In the genomic region with DNA sequence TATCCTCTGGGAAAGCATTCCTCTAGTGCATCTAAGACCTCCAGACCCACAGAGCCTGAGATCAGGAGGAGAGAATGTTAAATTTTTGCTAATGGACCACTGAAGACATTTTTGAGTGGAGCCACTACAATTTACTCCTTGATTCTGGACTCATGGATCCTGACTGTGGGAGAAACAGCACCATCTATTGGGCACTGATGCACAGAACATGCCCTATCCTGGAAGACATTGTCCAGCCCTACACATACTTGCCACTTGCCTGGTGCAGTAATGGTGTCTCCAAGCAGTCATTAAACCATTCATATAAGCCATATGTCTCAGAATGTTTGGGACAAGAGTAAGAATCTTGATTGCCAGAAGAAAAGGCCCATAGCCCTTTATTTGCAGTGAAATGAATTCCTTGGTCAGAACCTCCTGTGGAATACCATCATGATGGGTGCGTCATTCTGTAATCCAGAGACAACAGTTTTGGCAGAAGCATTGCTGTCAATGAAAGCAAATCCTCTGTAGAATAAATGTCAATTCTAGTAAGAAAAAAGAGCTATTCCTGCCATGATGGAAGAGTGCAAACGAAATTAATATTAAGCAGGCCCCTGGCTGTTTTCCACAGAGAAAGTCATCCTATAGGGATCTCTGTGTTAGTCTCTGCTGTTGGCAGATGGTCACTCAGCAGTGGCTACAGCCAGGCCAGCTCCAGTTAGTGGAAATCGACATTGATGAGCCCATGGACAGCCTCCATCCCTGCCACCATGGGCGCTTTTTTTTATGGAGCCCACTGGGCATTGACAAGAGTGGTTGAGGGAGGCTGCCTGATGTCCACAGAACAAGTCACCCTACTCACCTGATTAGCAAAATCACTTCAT, we compare ENCODE assay signal across 8 cellular contexts. TPM values are rescaled to one million over a fixed set of nuclear protein-coding genes. Genes with fewer than 3 reads are reported as not detected.
A peak's percentile ranks its signal among the peaks of the same experiment; 100 is the strongest.
DNase-seq lines count a peak whose midpoint lies in the region; ATAC-seq, FAIRE-seq and TF ChIP-seq lines count a peak whose summit lies in the region.

No MANE protein-coding gene starts in this region.

- H3K36me3 ChIP-seq in pancreas, result no peaks in the 10 kb centered on the region

- CTCF ChIA-PET in activated CD8-positive, alpha-beta memory T cell treated with anti-CD3 and anti-CD28 coated beads, Interleukin-2, amount 10 ng/mL, durations not matched to agents 7 days and 5 days (lab: Charles Lee), result interaction anchor here (2.1 kb wide), 1 partner anchor 25 kb away, joined by 7 read pairs; no protein-coding TSS in a partner anchor
- CTCF ChIA-PET in activated B cell treated with CpG ODN at 0.5 μM for 24 hours (lab: Charles Lee), result interaction anchor here (0.7 kb wide), 1 partner anchor 21 kb away, joined by 5 read pairs; no protein-coding TSS in a partner anchor

- H3K4me1 Mint-ChIP-seq in activated CD8-positive, alpha-beta memory T cell treated with anti-CD3 and anti-CD28 coated beads, Interleukin-2, amount 10 ng/mL, durations not matched to agents 7 days and 5 days, result no peaks in the 10 kb centered on the region
- H3K4me1 Mint-ChIP-seq in activated B cell treated with CpG ODN at 0.5 μM for 24 hours, result peaks cover 55% of the 10 kb centered on the region

- intact Hi-C loops in activated B cell treated with CpG ODN at 0.5 μM for 24 hours (cut with micrococcal nuclease), result loop anchor here (1.0 to 10.0 kb wide), 7 partner anchors 21 to 333 kb away; no protein-coding TSS in a partner anchor
- intact Hi-C loops in pancreas (cut with DNase I), result loop anchor here in 1 of 3 donors (10.0 kb wide), 1 partner anchor 197 kb away; a partner anchor contains a TSS

- H3K4me3 Mint-ChIP-seq in activated CD8-positive, alpha-beta memory T cell treated with anti-CD3 and anti-CD28 coated beads, Interleukin-2, amount 10 ng/mL, durations not matched to agents 7 days and 5 days, result no peak overlapping the region
- H3K4me3 Mint-ChIP-seq in activated B cell treated with CpG ODN at 0.5 μM for 24 hours, result peak overlapping the region; percentile 30

- no peaks in the 10 kb centered on the region for H3K36me3 Mint-ChIP-seq in activated CD8-positive, alpha-beta memory T cell treated with anti-CD3 and anti-CD28 coated beads, Interleukin-2, amount 10 ng/mL, durations not matched to agents 7 days and 5 days
- no peaks in the 10 kb centered on the region for H3K36me3 Mint-ChIP-seq in activated B cell treated with CpG ODN at 0.5 μM for 24 hours (ENCODE audit: low read depth)

- H3K4me1 ChIP-seq in pancreas, result peaks cover under 1 to 12% (median 5%) of the 10 kb centered on the region in 3 donors

- no peaks in the 10 kb centered on the region for H3K27me3 Mint-ChIP-seq in activated CD8-positive, alpha-beta memory T cell treated with anti-CD3 and anti-CD28 coated beads, Interleukin-2, amount 10 ng/mL, durations not matched to agents 7 days and 5 days
- H3K27me3 Mint-ChIP-seq in activated B cell treated with CpG ODN at 0.5 μM for 24 hours, result no peaks in the 10 kb centered on the region

- DNase-seq in activated CD8-positive, alpha-beta memory T cell treated with anti-CD3 and anti-CD28 coated beads, Interleukin-2, amount 10 ng/mL, durations not matched to agents 7 days and 5 days, result peak; percentile 50
- no peak for DNase-seq in activated CD8-positive, alpha-beta memory T cell treated with anti-CD3 and anti-CD28 coated beads, Interleukin-2, amount 50 U/mL, for 48 hours
- peak; percentile 56 for DNase-seq in M059J (ENCODE audit: low read depth)
- no peak for DNase-seq in activated B cell treated with CpG ODN at 0.5 μM for 24 hours
- peak; percentile 42 for DNase-seq in foreskin melanocyte
- peak in 3 of 6 donors; percentile 18 to 58 (median 32) for DNase-seq in pancreas
- no peak for DNase-seq in 8988T

- FAIRE-seq in pancreas (lab: Jason Lieb, UNC), result peak; percentile 77

- H3K27ac Mint-ChIP-seq in activated CD8-positive, alpha-beta memory T cell treated with anti-CD3 and anti-CD28 coated beads, Interleukin-2, amount 10 ng/mL, durations not matched to agents 7 days and 5 days, result no peak overlapping the region
- H3K27ac Mint-ChIP-seq in activated B cell treated with CpG ODN at 0.5 μM for 24 hours, result no peak overlapping the region

- no peaks in the 10 kb centered on the region for H3K9me3 Mint-ChIP-seq in activated CD8-positive, alpha-beta memory T cell treated with anti-CD3 and anti-CD28 coated beads, Interleukin-2, amount 10 ng/mL, durations not matched to agents 7 days and 5 days (ENCODE audit: low read depth)
- H3K9me3 Mint-ChIP-seq in activated B cell treated with CpG ODN at 0.5 μM for 24 hours, result no peaks in the 10 kb centered on the region

- H3K9me3 ChIP-seq in pancreas, result no peaks in the 10 kb centered on the region

- H3K27me3 ChIP-seq in pancreas, result no peaks in the 10 kb centered on the region

- peak; percentile 22 for TF ChIP-seq CTCF in activated B cell treated with CpG ODN at 0.5 μM for 24 hours (IDR thresholded peaks at IDR 0.05)
- peak; percentile 59 to 70 (median 68) for TF ChIP-seq CTCF in pancreas (IDR thresholded peaks at IDR 0.05)

- H3K27ac ChIP-seq in pancreas, result no peak overlapping the region

- ATAC-seq in activated CD8-positive, alpha-beta memory T cell treated with anti-CD3 and anti-CD28 coated beads, Interleukin-2, amount 10 ng/mL, durations not matched to agents 7 days and 5 days, result peak; percentile 80
- ATAC-seq in activated B cell treated with CpG ODN at 0.5 μM for 24 hours (ENCODE audit: low read depth), result no peak
- ATAC-seq in pancreas, result peak; percentile 66 to 90 (median 84)
- no peak for ATAC-seq in GM19397 (IDR thresholded peaks at IDR 0.05; ENCODE audit: unreplicated experiment)

- whole genome bisulfite sequencing in pancreas, 2 donors, result 62 to 70% methylated on average over 4 of the region's 4 CpGs

- no peak overlapping the region for H3K4me3 ChIP-seq in pancreas

- POLR2A ChIA-PET in activated B cell treated with CpG ODN at 0.5 μM for 24 hours (lab: Charles Lee), result interaction anchor here (2.9 kb wide), 1 partner anchor 248 kb away, joined by 16 read pairs; no protein-coding TSS in a partner anchor

RNA-seq across cellular contexts. Expression of a gene that starts 43.5 kb away (rescaled TPM):
- total RNA-seq in activated CD8-positive, alpha-beta memory T cell treated with anti-CD3 and anti-CD28 coated beads, Interleukin-2, amount 10 ng/mL, durations not matched to agents 7 days and 5 days, result not detected
- total RNA-seq in M059J (2014; rRNA removed; shearing (Covaris generic)), result not detected in 2 replicates
- total RNA-seq in activated B cell treated with CpG ODN at 0.5 μM for 24 hours (not detected in 2 replicates), pancreas (not detected)
- polyA plus RNA-seq in pancreas, result not detected

Comparison
In these comparisons a context has a peak if more than half of its experiments do, and no peak if none do; other contexts are left out.
1. DNase-seq: peak in activated CD8-positive, alpha-beta memory T cell treated with anti-CD3 and anti-CD28 coated beads, Interleukin-2, amount 10 ng/mL, durations not matched to agents 7 days and 5 days (single experiment), M059J (single experiment) and foreskin melanocyte (single experiment); none in activated CD8-positive, alpha-beta memory T cell treated with anti-CD3 and anti-CD28 coated beads, Interleukin-2, amount 50 U/mL, for 48 hours (single experiment), activated B cell treated with CpG ODN at 0.5 μM for 24 hours (single experiment) and 8988T (single experiment).
2. ATAC-seq: peak in activated CD8-positive, alpha-beta memory T cell treated with anti-CD3 and anti-CD28 coated beads, Interleukin-2, amount 10 ng/mL, durations not matched to agents 7 days and 5 days (single experiment) and pancreas (4 of 4); none in activated B cell treated with CpG ODN at 0.5 μM for 24 hours (single experiment) and GM19397 (single experiment).